Comparison of ENCODE assay signal across 26 cellular contexts in genomic region chr19:33866696-33867095, GRCh38.
"Had no signal": no experiment of that assay in that cellular context is flagged by ENCODE, and none has a peak within 500 bp of the region (broad histone marks: within the 10 kb centered on the region; RNA-seq: fewer than 3 reads in every experiment).

No MANE protein-coding gene starts in this region.

- H3K36me3 ChIP-seq: colonic mucosa, gastroesophageal sphincter, heart left ventricle, lower lobe of right lung, pancreas, right lobe of liver, stomach, thyroid gland had no signal

- DNase-seq: colonic mucosa; effector CD8-positive, alpha-beta T cell; endodermal cell; foreskin keratinocyte; kidney glomerular epithelial cell; left ventricle myocardium superior; lower lobe of right lung; naive thymus-derived CD8-positive, alpha-beta T cell; nephron progenitor cell; occipital lobe; pancreas; right lobe of liver; small intestine; stimulated activated CD4-positive, alpha-beta T cell treated with anti-CD3 and anti-CD28 coated beads, Interleukin-12 subunit alpha, Interleukin-12 subunit beta, amount 100 ng/mL, for 4 hours; stimulated activated CD4-positive, alpha-beta T cell treated with anti-CD3 and anti-CD28 coated beads, Interleukin-2, amount 100 ng/mL, for 24 hours; stimulated activated CD4-positive, alpha-beta T cell treated with anti-CD3 and anti-CD28 coated beads, Interleukin-4, amount 100 ng/mL, for 24 hours; stimulated activated naive CD4-positive, alpha-beta T cell treated with Interleukin-2 at 50 U/mL for 16 hours; stomach; thyroid gland; trophoblast cell had no signal

- ATAC-seq: esophagus mucosa; foreskin keratinocyte; gastroesophageal sphincter; heart left ventricle; left ventricle myocardium superior; lower lobe of right lung; naive thymus-derived CD8-positive, alpha-beta T cell; pancreas; right lobe of liver; stimulated activated effector memory CD8-positive, alpha-beta T cell treated with anti-CD3 and anti-CD28 coated beads, Interleukin-12 subunit alpha, Interleukin-12 subunit beta, amount 100 ng/mL, for 72 hours had no signal

- H3K9me3 ChIP-seq: colonic mucosa, gastroesophageal sphincter, heart left ventricle, lower lobe of right lung, pancreas, right lobe of liver, stomach, thyroid gland had no signal

- H3K4me3 ChIP-seq: colonic mucosa, gastroesophageal sphincter, heart left ventricle, hepatocyte, lower lobe of right lung, pancreas, right lobe of liver, stomach, thyroid gland had no signal

- H3K4me1 ChIP-seq: colonic mucosa, pancreas, right lobe of liver had no signal

- H3K27me3 ChIP-seq: colonic mucosa, foreskin keratinocyte, gastroesophageal sphincter, heart left ventricle, hepatocyte, pancreas, right lobe of liver, thyroid gland had no signal

- H3K27ac ChIP-seq: colonic mucosa, epithelial cell of prostate, foreskin keratinocyte, gastroesophageal sphincter, heart left ventricle, lower lobe of right lung, pancreas, right lobe of liver, stomach, thyroid gland had no signal
